Comparison of ENCODE assay signal across 1 cellular context in genomic region chr3:56830884-56831283, GRCh38.
TF ChIP-seq lines count a peak whose summit lies in the region.

No MANE protein-coding gene starts in this region.

TF ChIP-seq in HepG2, 621 proteins besides CTCF, POLR2A, EP300 and RAD21 (continued from another document and continues in another):
- no peak for TF ChIP-seq ZNF407 (CRISPR knock-in tag; IDR thresholded peaks at IDR 0.05; ENCODE audit: not compliant biosample characterization)
- peak; percentile 82 for TF ChIP-seq SALL1 (CRISPR knock-in tag; IDR thresholded peaks at IDR 0.05)
- no peak for TF ChIP-seq MBD4 (IDR thresholded peaks at IDR 0.05; ENCODE audit: borderline replicate concordance, low read length)
- no peak for TF ChIP-seq E2F2 (CRISPR knock-in tag; IDR thresholded peaks at IDR 0.05; ENCODE audit: borderline replicate concordance)
- peak; percentile 60; the same call in 1 of the 2 replicates for TF ChIP-seq HOXA5 (CRISPR knock-in tag; IDR thresholded peaks at IDR 0.05)
- TF ChIP-seq HNF1B (CRISPR knock-in tag; IDR thresholded peaks at IDR 0.05), result no peak
- no peak for TF ChIP-seq PHB2 (IDR thresholded peaks at IDR 0.05; ENCODE audit: partially characterized antibody)
- no peak for TF ChIP-seq SNAPC5 (CRISPR knock-in tag; IDR thresholded peaks at IDR 0.05; ENCODE audit: borderline replicate concordance)
- no peak for TF ChIP-seq ZMAT5 (CRISPR knock-in tag; IDR thresholded peaks at IDR 0.05; ENCODE audit: borderline replicate concordance, low read depth)
- no peak for TF ChIP-seq ZNF30 (CRISPR knock-in tag; IDR thresholded peaks at IDR 0.05)
- peak; percentile 81; the same call in 1 of the 2 replicates for TF ChIP-seq THRA (CRISPR knock-in tag; IDR thresholded peaks at IDR 0.05; ENCODE audit: borderline replicate concordance)
- no peak for TF ChIP-seq ELF4 (CRISPR knock-in tag; IDR thresholded peaks at IDR 0.05; ENCODE audit: borderline replicate concordance)
- TF ChIP-seq GATAD2A (CRISPR knock-in tag; IDR thresholded peaks at IDR 0.05), result peak; percentile 98
- TF ChIP-seq PBX2 (CRISPR knock-in tag; IDR thresholded peaks at IDR 0.05), result no peak
- TF ChIP-seq KAT7 (CRISPR knock-in tag; IDR thresholded peaks at IDR 0.05; ENCODE audit: borderline replicate concordance), result 0 out of 2 replicates have a peak, but pooled peaks have one; percentile 65
- TF ChIP-seq KLF16 (CRISPR knock-in tag; IDR thresholded peaks at IDR 0.05), result no peak; a peak in 1 of 4 replicates
- no peak for TF ChIP-seq ZNF709 (CRISPR knock-in tag; IDR thresholded peaks at IDR 0.05)
- TF ChIP-seq ZNF121 (CRISPR knock-in tag; IDR thresholded peaks at IDR 0.05), result peak; percentile 41; the same call in 1 of the 2 replicates
- TF ChIP-seq ZBTB37 (CRISPR knock-in tag; IDR thresholded peaks at IDR 0.05), result 0 out of 2 replicates have a peak, but pooled peaks have one; percentile 25
- no peak for TF ChIP-seq ZNF564 (CRISPR knock-in tag; IDR thresholded peaks at IDR 0.05)
- no peak for TF ChIP-seq ZNF329 (CRISPR knock-in tag; IDR thresholded peaks at IDR 0.05; ENCODE audit: low read depth)
- TF ChIP-seq NAIF1 (CRISPR knock-in tag; IDR thresholded peaks at IDR 0.05; ENCODE audit: borderline replicate concordance), result peak; percentile 52; the same call in 1 of the 2 replicates
- TF ChIP-seq EED (CRISPR knock-in tag; IDR thresholded peaks at IDR 0.05), result no peak
- TF ChIP-seq PAXIP1 (CRISPR knock-in tag; conservative IDR thresholded peaks at IDR 0.05), result peak; percentile 86
- no peak for TF ChIP-seq ZNF275 (CRISPR knock-in tag; IDR thresholded peaks at IDR 0.05; ENCODE audit: borderline replicate concordance)
- TF ChIP-seq TFDP1 (CRISPR knock-in tag; IDR thresholded peaks at IDR 0.05; ENCODE audit: borderline replicate concordance), result no peak; the same call in 1 of the 2 replicates
- TF ChIP-seq CREM (IDR thresholded peaks at IDR 0.05), result peak; percentile 86; the same call in 1 of the 2 replicates
- TF ChIP-seq CREM (CRISPR knock-in tag; IDR thresholded peaks at IDR 0.05), result no peak
- TF ChIP-seq ARID3A (IDR thresholded peaks at IDR 0.05; ENCODE audit: low read depth, low read length), result peak; percentile 34; the same call in 1 of the 2 replicates
- peak; percentile 86 for TF ChIP-seq SP5 (CRISPR knock-in tag; IDR thresholded peaks at IDR 0.05; ENCODE audit: borderline replicate concordance, low read depth)
